In the genomic region with DNA sequence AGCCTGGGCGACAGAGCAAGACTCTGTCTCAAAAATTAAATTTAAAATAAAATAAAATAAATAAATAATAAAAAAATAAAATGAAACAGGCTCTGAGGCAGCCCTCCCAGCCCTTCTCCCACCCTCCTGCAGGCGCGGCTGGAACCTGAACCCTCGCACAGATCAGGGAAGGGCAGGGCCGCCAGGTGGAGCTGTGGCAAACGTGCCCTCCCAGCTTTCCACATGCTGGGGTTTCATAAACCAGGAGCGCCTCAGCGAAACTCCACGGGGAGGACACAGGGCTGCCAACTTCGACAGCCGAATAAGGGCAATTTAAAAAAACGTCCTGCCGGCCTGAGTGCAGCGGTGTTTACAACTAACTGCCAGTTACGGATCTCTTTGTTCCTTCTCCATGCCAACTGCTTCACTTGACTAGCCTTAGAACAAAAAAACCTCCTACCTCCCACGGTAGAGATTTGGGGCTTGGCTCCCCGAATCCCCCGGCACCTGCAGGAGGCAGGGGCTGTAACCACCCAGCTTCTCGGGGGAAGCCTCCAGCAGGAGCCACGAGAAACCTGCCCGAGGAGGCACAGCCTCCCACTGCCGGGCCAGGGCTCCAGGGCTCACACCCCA, we compare ENCODE assay signal across 1 cellular context.
TF ChIP-seq lines count a peak whose summit lies in the region.

No MANE protein-coding gene starts in this region.

TF ChIP-seq in K562, 482 proteins besides CTCF, POLR2A, EP300 and RAD21 (continued from another document):
- TF ChIP-seq, protein P1, sequence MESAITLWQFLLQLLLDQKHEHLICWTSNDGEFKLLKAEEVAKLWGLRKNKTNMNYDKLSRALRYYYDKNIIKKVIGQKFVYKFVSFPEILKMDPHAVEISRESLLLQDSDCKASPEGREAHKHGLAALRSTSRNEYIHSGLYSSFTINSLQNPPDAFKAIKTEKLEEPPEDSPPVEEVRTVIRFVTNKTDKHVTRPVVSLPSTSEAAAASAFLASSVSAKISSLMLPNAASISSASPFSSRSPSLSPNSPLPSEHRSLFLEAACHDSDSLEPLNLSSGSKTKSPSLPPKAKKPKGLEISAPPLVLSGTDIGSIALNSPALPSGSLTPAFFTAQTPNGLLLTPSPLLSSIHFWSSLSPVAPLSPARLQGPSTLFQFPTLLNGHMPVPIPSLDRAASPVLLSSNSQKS (CRISPR knock-in tag; IDR thresholded peaks at IDR 0.05): no peak
- TF ChIP-seq ZSCAN32 (CRISPR knock-in tag; IDR thresholded peaks at IDR 0.05) (no peak), MCM3 (IDR thresholded peaks at IDR 0.05) (no peak), MAFF (IDR thresholded peaks at IDR 0.05; ENCODE audit: low read length) (no peak)
- TF ChIP-seq, protein P2, sequence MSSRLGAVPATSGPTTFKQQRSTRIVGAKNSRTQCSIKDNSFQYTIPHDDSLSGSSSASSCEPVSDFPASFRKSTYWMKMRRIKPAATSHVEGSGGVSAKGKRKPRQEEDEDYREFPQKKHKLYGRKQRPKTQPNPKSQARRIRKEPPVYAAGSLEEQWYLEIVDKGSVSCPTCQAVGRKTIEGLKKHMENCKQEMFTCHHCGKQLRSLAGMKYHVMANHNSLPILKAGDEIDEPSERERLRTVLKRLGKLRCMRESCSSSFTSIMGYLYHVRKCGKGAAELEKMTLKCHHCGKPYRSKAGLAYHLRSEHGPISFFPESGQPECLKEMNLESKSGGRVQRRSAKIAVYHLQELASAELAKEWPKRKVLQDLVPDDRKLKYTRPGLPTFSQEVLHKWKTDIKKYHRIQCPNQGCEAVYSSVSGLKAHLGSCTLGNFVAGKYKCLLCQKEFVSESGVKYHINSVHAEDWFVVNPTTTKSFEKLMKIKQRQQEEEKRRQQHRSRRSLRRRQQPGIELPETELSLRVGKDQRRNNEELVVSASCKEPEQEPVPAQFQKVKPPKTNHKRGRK (tag; IDR thresholded peaks at IDR 0.05): no peak
- TF ChIP-seq, protein P3, sequence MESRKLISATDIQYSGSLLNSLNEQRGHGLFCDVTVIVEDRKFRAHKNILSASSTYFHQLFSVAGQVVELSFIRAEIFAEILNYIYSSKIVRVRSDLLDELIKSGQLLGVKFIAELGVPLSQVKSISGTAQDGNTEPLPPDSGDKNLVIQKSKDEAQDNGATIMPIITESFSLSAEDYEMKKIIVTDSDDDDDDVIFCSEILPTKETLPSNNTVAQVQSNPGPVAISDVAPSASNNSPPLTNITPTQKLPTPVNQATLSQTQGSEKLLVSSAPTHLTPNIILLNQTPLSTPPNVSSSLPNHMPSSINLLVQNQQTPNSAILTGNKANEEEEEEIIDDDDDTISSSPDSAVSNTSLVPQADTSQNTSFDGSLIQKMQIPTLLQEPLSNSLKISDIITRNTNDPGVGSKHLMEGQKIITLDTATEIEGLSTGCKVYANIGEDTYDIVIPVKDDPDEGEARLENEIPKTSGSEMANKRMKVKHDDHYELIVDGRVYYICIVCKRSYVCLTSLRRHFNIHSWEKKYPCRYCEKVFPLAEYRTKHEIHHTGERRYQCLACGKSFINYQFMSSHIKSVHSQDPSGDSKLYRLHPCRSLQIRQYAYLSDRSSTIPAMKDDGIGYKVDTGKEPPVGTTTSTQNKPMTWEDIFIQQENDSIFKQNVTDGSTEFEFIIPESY (CRISPR knock-in tag; IDR thresholded peaks at IDR 0.05): no peak
